8 cellular contexts compared by ENCODE assay signal in genomic region chr21:16588433-16588860, GRCh38.
A peak's percentile ranks its signal among the peaks of the same experiment; 100 is the strongest.
DNase-seq lines count a peak whose midpoint lies in the region; ATAC-seq, FAIRE-seq and TF ChIP-seq lines count a peak whose summit lies in the region.

No MANE protein-coding gene starts in this region.

- peak; percentile 41 for FAIRE-seq in RCC 7860 (lab: Jason Lieb, UNC)

- no peaks in the 10 kb centered on the region for H3K27me3 Mint-ChIP-seq in nephron progenitor cell (ENCODE audit: low read depth, poor library complexity)

- peaks cover 3% of the 10 kb centered on the region for H3K4me1 Mint-ChIP-seq in nephron progenitor cell

- ATAC-seq in GM18498 (IDR thresholded peaks at IDR 0.05; ENCODE audit: unreplicated experiment): no peak
- ATAC-seq in activated naive CD4-positive, alpha-beta T cell treated with anti-CD3 and anti-CD28 coated beads, Interleukin-2, amount 50 U/mL, for 72 hours: no peak

- H3K4me3 Mint-ChIP-seq in nephron progenitor cell: no peak overlapping the region

- H3K9me3 Mint-ChIP-seq in nephron progenitor cell: no peaks in the 10 kb centered on the region
- H3K9me3 Mint-ChIP-seq in activated naive CD4-positive, alpha-beta T cell treated with anti-CD3 and anti-CD28 coated beads, Interleukin-2, amount 50 U/mL, for 72 hours: no peaks in the 10 kb centered on the region

- H3K27ac Mint-ChIP-seq in nephron progenitor cell: no peak overlapping the region
- H3K27ac Mint-ChIP-seq in activated naive CD4-positive, alpha-beta T cell treated with anti-CD3 and anti-CD28 coated beads, Interleukin-2, amount 50 U/mL, for 72 hours: no peak overlapping the region

- peak overlapping the region; percentile 57 for H3K4me3 ChIP-seq in fibroblast of pulmonary artery (replicated peaks; ENCODE audit: low read depth, low read length)

- no peaks in the 10 kb centered on the region for H3K36me3 Mint-ChIP-seq in nephron progenitor cell (ENCODE audit: low read depth)
- no peaks in the 10 kb centered on the region for H3K36me3 Mint-ChIP-seq in activated naive CD4-positive, alpha-beta T cell treated with anti-CD3 and anti-CD28 coated beads, Interleukin-2, amount 50 U/mL, for 72 hours

- TF ChIP-seq CTCF in fibroblast of pulmonary artery (IDR thresholded peaks at IDR 0.05; ENCODE audit: low read length, missing control alignments) (no peak), nephron progenitor cell (IDR thresholded peaks at IDR 0.05) (no peak)

- DNase-seq in GOT3 (lab: John Stamatoyannopoulos, UW) (peak; percentile 54), RCC 7860 (ENCODE audit: low spot score) (peak; percentile 61), fibroblast of pulmonary artery (ENCODE audit: low read depth) (peak; percentile 81), nephron progenitor cell (peak; percentile 61)
- no peak for DNase-seq in activated effector memory CD4-positive, alpha-beta T cell treated with Interleukin-2 at 50 U/mL for 16 hours
- no peak for DNase-seq in activated T-cell treated with anti-CD3 and anti-CD28 coated beads, Interleukin-2, amount 50 U/mL, for 1 hour
- DNase-seq in activated naive CD4-positive, alpha-beta T cell treated with anti-CD3 and anti-CD28 coated beads, Interleukin-2, amount 50 U/mL, for 72 hours (ENCODE audit: low spot score in 2 of 2): no peak

Comparison
In these comparisons a context has a peak if more than half of its experiments do, and no peak if none do; other contexts are left out.
1. DNase-seq: peak in GOT3 (single experiment), RCC 7860 (single experiment), fibroblast of pulmonary artery (single experiment) and nephron progenitor cell (single experiment); none in activated effector memory CD4-positive, alpha-beta T cell treated with Interleukin-2 at 50 U/mL for 16 hours (single experiment), activated T-cell treated with anti-CD3 and anti-CD28 coated beads, Interleukin-2, amount 50 U/mL, for 1 hour (single experiment) and activated naive CD4-positive, alpha-beta T cell treated with anti-CD3 and anti-CD28 coated beads, Interleukin-2, amount 50 U/mL, for 72 hours (0 of 2).